In the genomic region with DNA sequence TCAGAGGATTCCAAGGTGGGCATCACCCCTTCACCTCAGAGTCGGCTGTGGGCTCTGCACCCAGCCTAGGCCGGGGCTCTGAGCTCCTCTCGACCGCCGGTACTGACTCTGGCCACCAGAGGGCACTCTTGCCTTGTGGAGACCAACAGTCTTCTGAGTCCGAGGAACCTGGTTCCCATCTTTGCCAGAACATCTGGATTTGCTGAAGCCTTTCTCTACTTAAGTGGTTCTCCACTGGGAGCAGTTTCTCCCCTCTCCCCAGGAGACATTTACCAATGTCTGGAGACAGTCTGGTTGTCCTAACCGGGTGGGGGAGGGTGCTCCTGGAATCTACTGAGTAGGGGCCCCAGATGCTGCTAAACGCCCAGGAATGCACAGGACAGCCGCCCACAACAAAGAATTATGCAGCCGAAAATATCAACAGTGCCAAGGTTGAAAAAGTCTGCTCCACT, we compare ENCODE assay signal across 8 cellular contexts. TPM values are rescaled to one million over a fixed set of nuclear protein-coding genes. Genes with fewer than 3 reads are reported as not detected.
DNase-seq lines count a peak whose midpoint lies in the region; ATAC-seq and TF ChIP-seq lines count a peak whose summit lies in the region.

No MANE protein-coding gene starts in this region.

- peaks cover 2 to 8% (median 3%) of the 10 kb centered on the region in 5 donors for H3K27me3 Mint-ChIP-seq in naive thymus-derived CD8-positive, alpha-beta T cell

- H3K4me3 Mint-ChIP-seq in naive thymus-derived CD8-positive, alpha-beta T cell = no peak overlapping the region

- H3K14ac ChIP-seq in IMR-90 (replicated peaks; ENCODE audit: low read depth, low read length) = no peak overlapping the region

- H3K9me1 ChIP-seq in IMR-90 (ENCODE audit: insufficient read depth, low read length) = no peaks in the 10 kb centered on the region

- BruUV-seq in IMR-90 (replicated peaks; lab: Mats Ljungman, UMichigan) = no TSS peak
- no TSS peak for BruUV-seq in Panc1 (replicated peaks; lab: Mats Ljungman, UMichigan)

- H3K36me3 ChIP-seq in IMR-90 (ENCODE audit: control insufficient read depth, insufficient read depth, low read length) = no peaks in the 10 kb centered on the region
- no peaks in the 10 kb centered on the region for H3K36me3 ChIP-seq in Panc1 (ENCODE audit: control insufficient read depth, insufficient read depth, low read length)
- no peaks in the 10 kb centered on the region for H3K36me3 ChIP-seq in esophagus squamous epithelium

- H3K9me3 Mint-ChIP-seq in naive thymus-derived CD8-positive, alpha-beta T cell = no peaks in the 10 kb centered on the region

- POLR2A ChIA-PET in IMR-90 (lab: Charles Lee; ENCODE audit: unreplicated experiment) (interaction anchor here (1.0 kb wide), 1 partner anchor 15 kb away, joined by 4 read pairs; no protein-coding TSS in a partner anchor), Panc1 (lab: Charles Lee) (no interaction called here)
- POLR2A ChIA-PET in naive thymus-derived CD8-positive, alpha-beta T cell (lab: Charles Lee) = interaction anchor here (0.6 to 2.4 kb wide), 2 partner anchors 49 to 66 kb away, joined by 3 to 22 read pairs; no protein-coding TSS in a partner anchor

- TF ChIP-seq CTCF in IMR-90 (conservative IDR thresholded peaks at IDR 0.05; ENCODE audit: low read depth, low read length) (peak; percentile 95), Panc1 (IDR thresholded peaks at IDR 0.05) (peak; percentile 94), esophagus squamous epithelium (IDR thresholded peaks at IDR 0.05) (peak; percentile 66 to 98 (median 94))

- intact Hi-C loops in IMR-90 (cut with micrococcal nuclease) = loop anchor here (1.0 to 10.0 kb wide), 4 partner anchors 47 to 399 kb away; a partner anchor contains a TSS
- intact Hi-C loops in Panc1 (cut with micrococcal nuclease; ENCODE audit: unreplicated experiment) = loop anchor here (1.0 kb wide), 2 partner anchors 46 to 66 kb away; no protein-coding TSS in a partner anchor
- intact Hi-C loops in esophagus squamous epithelium (cut with DNase I) = loop anchor here (2.0 kb wide), 1 partner anchor 67 kb away; no protein-coding TSS in a partner anchor

- peak overlapping the region in 2 of 10 donors; percentile 71 to 72 for H3K27ac Mint-ChIP-seq in naive thymus-derived CD8-positive, alpha-beta T cell

- no peak overlapping the region for H3K18ac ChIP-seq in IMR-90 (ENCODE audit: low read depth, low read length)

- CTCF ChIA-PET in IMR-90 (lab: Yijun Ruan, JAX) = interaction anchor here (0.5 to 4.7 kb wide), 16 partner anchors 9 to 75 kb away, joined by 3 to 88 read pairs (median 4); a partner anchor contains a TSS
- CTCF ChIA-PET in Panc1 (lab: Charles Lee) = interaction anchor here (0.5 to 2.6 kb wide), 19 partner anchors 10 to 922 kb away, joined by 3 to 85 read pairs (median 4); a partner anchor contains a TSS

- H4K91ac ChIP-seq in IMR-90 (ENCODE audit: insufficient read depth, low read depth, low read length) = no peak overlapping the region

- no peak overlapping the region for H4K5ac ChIP-seq in IMR-90 (ENCODE audit: low read depth, low read length)

- ATAC-seq in IMR-90 (ENCODE audit: low read depth) (peak; percentile 93), Panc1 (peak; percentile 96), GM18502 (IDR thresholded peaks at IDR 0.05; ENCODE audit: poor library complexity, unreplicated experiment) (no peak)
- ATAC-seq in naive thymus-derived CD8-positive, alpha-beta T cell = peak; percentile 84 to 93

- H3K9me3 ChIP-seq in IMR-90 (ENCODE audit: control insufficient read depth, insufficient read depth, low read length) = no peaks in the 10 kb centered on the region
- no peaks in the 10 kb centered on the region for H3K9me3 ChIP-seq in Panc1 (ENCODE audit: control insufficient read depth, insufficient read depth, low read depth, low read length)
- no peaks in the 10 kb centered on the region for H3K9me3 ChIP-seq in esophagus squamous epithelium

- H3K4ac ChIP-seq in IMR-90 (ENCODE audit: low read depth, low read length) = no peak overlapping the region

- no peak overlapping the region for H2AK5ac ChIP-seq in IMR-90 (ENCODE audit: low read depth, low read length)

- H3K4me1 Mint-ChIP-seq in naive thymus-derived CD8-positive, alpha-beta T cell = peaks cover 0 to 3% (median 1%) of the 10 kb centered on the region in 4 donors

- no peak overlapping the region; a peak in 1 of 4 replicates for H4K8ac ChIP-seq in IMR-90 (ENCODE audit: low read depth in 2 of 2, low read length in 2 of 2)

- H2BK15ac ChIP-seq in IMR-90 (ENCODE audit: low read depth, low read length) = no peak overlapping the region

- TF ChIP-seq RAD21 in IMR-90 (IDR thresholded peaks at IDR 0.05; ENCODE audit: low read length) = peak; percentile 97

- no peaks in the 10 kb centered on the region for H3K79me1 ChIP-seq in IMR-90 (ENCODE audit: low read depth in 1 of 2, low read length in 2 of 2)

- in situ Hi-C loops in IMR-90 (cut with MboI; ENCODE audit: low sequenced_read_pairs) = loop anchor here (5.0 kb wide), 1 partner anchor 62 kb away; no protein-coding TSS in a partner anchor
- in situ Hi-C loops in Panc1 (cut with HindIII; ENCODE audit: low pct_unique_long_range_greater_than_20kb, low sequenced_read_pairs) = no loop called here

- no peaks in the 10 kb centered on the region for H4K20me1 ChIP-seq in IMR-90 (ENCODE audit: insufficient read depth, low read length)

- H2BK120ac ChIP-seq in IMR-90 (ENCODE audit: low read depth, low read length) = no peak overlapping the region

- H3K27me3 ChIP-seq in IMR-90 (ENCODE audit: control insufficient read depth, insufficient read depth, low read length) (no peaks in the 10 kb centered on the region), Panc1 (ENCODE audit: control insufficient read depth, insufficient read depth, low read length) (no peaks in the 10 kb centered on the region), esophagus squamous epithelium (no peaks in the 10 kb centered on the region)

- no CpG with 5 or more reads among the region's 10 CpGs for WGBS in IMR-90 (ENCODE audit: extremely low coverage in 2 of 2, insufficient read length in 1 of 2), 2 experiments
- 2 to 9% methylated on average over 6 to 9 of the region's 10 CpGs for WGBS in esophagus squamous epithelium, 2 donors

- H3K4me1 ChIP-seq in IMR-90 (ENCODE audit: control insufficient read depth, insufficient read depth, low read length) (no peaks in the 10 kb centered on the region; the same call in 1 of the 2 replicates), Panc1 (ENCODE audit: control insufficient read depth, insufficient read depth, low read length) (no peaks in the 10 kb centered on the region), esophagus squamous epithelium (peaks cover 0 to 15% (median 3%) of the 10 kb centered on the region in 3 donors)

- no peaks in the 10 kb centered on the region for H3K36me3 Mint-ChIP-seq in naive thymus-derived CD8-positive, alpha-beta T cell

- peak overlapping the region; percentile 78 for H2AFZ ChIP-seq in IMR-90 (replicated peaks; ENCODE audit: low read length, poor library complexity)

- H3K27ac ChIP-seq in IMR-90 (ENCODE audit: insufficient read depth, low read length) = no peak overlapping the region
- no peak overlapping the region for H3K27ac ChIP-seq in Panc1 (ENCODE audit: low read length)
- H3K27ac ChIP-seq in esophagus squamous epithelium = no peak overlapping the region

- 0 out of 2 replicates have a peak, but pooled peaks have one; percentile 46 for TF ChIP-seq POLR2A in IMR-90 (IDR thresholded peaks at IDR 0.05; ENCODE audit: low read depth, low read length)
- no peak for TF ChIP-seq POLR2A in esophagus squamous epithelium (IDR thresholded peaks at IDR 0.05)

- no peak overlapping the region for H3K23ac ChIP-seq in IMR-90 (ENCODE audit: low read depth, low read length)

- H2AK9ac ChIP-seq in IMR-90 (replicated peaks; ENCODE audit: low read depth, low read length, poor library complexity) = no peak overlapping the region

- H3K4me2 ChIP-seq in IMR-90 (ENCODE audit: low read depth, low read length) = peak overlapping the region; percentile 5; the same call in 1 of the 2 replicates

- H3K9ac ChIP-seq in IMR-90 (ENCODE audit: low read depth, low read length) = no peak overlapping the region

- DNase-seq in DMS153 treated with DMSO at 0.1 percent for 48 hours (lab: John Stamatoyannopoulos, UW; ENCODE audit: unreplicated experiment) (peak; percentile 72), IMR-90 (peak; percentile 87), Panc1 (ENCODE audit: low read depth, low spot score) (peak; percentile 55), esophagus squamous epithelium (lab: John Stamatoyannopoulos, UW) (no peak)
- DNase-seq in activated T-cell treated with anti-CD3 and anti-CD28 coated beads, Interleukin-2, amount 50 U/mL, for 1 hour = peak; percentile 88
- peak; percentile 70 to 92 (median 83) for DNase-seq in naive thymus-derived CD8-positive, alpha-beta T cell
- peak; percentile 65 to 76 for DNase-seq in stimulated activated CD8-positive, alpha-beta memory T cell treated with anti-CD3 and anti-CD28 coated beads, Interleukin-7, amount 100 ng/mL, for 4 hours (ENCODE audit: low read depth in 2 of 2)

- dilution Hi-C loops in IMR-90 (cut with HindIII; ENCODE audit: low sequenced_read_pairs, unreplicated experiment) = no loop called here

- no peak overlapping the region for H2BK5ac ChIP-seq in IMR-90 (ENCODE audit: low read depth, low read length, poor library complexity, severe bottlenecking)

- H3K4me3 ChIP-seq in IMR-90 (ENCODE audit: insufficient read depth, low read depth, low read length) = no peak overlapping the region
- H3K4me3 ChIP-seq in Panc1 (ENCODE audit: low read depth in 2 of 2, low read length in 2 of 2) = no peak overlapping the region
- no peak overlapping the region for H3K4me3 ChIP-seq in esophagus squamous epithelium

- H3K56ac ChIP-seq in IMR-90 (ENCODE audit: extremely low read depth, insufficient read depth, low read length) = no peak overlapping the region

- no peak overlapping the region for H2BK20ac ChIP-seq in IMR-90 (ENCODE audit: low read depth, low read length)

RNA-seq across cellular contexts. Expression of a gene that starts 9.4 kb away (rescaled TPM):
- total RNA-seq in IMR-90 (2012; rRNA removed) = not detected in 2 replicates
- not detected in 2 replicates for polyA plus RNA-seq in IMR-90 (2012; rRNA removed)
- not detected in 2 replicates for polyA plus RNA-seq in IMR-90 (2012; cell fraction: cytosol; rRNA removed)
- 0.03 and 0.10 TPM in 2 replicates for polyA plus RNA-seq in IMR-90 (2012; cell fraction: nucleus; rRNA removed; ENCODE audit: low replicate concordance)
- not detected for total RNA-seq in Panc1 (2021; ENCODE audit: unreplicated experiment)
- not detected for polyA plus RNA-seq in Panc1 (2012; ENCODE audit: insufficient read length)
- total RNA-seq in esophagus squamous epithelium = not detected
- not detected for total RNA-seq in naive thymus-derived CD8-positive, alpha-beta T cell
- not detected for polyA plus RNA-seq in naive thymus-derived CD8-positive, alpha-beta T cell

RNA-seq across cellular contexts. Expression of a gene that starts 44.7 kb away (rescaled TPM):
- total RNA-seq in IMR-90 (2012; rRNA removed) (15.3 and 16.8 TPM in 2 replicates), Panc1 (2021; ENCODE audit: unreplicated experiment) (55.5 TPM), esophagus squamous epithelium (10 to 100 TPM; 15.5 to 24.2 (median 19.4) TPM)
- 17.2 and 18.5 TPM in 2 replicates for polyA plus RNA-seq in IMR-90 (2012; rRNA removed)
- 8.5 and 14.8 TPM in 2 replicates for polyA plus RNA-seq in IMR-90 (2012; cell fraction: cytosol; rRNA removed)
- polyA plus RNA-seq in IMR-90 (2012; cell fraction: nucleus; rRNA removed; ENCODE audit: low replicate concordance) = 36.4 and 51.9 TPM in 2 replicates
- 44.3 TPM for polyA plus RNA-seq in Panc1 (2012; ENCODE audit: insufficient read length)
- total RNA-seq in naive thymus-derived CD8-positive, alpha-beta T cell = 10 to 100 TPM; 34.8 to 35.3 TPM
- polyA plus RNA-seq in naive thymus-derived CD8-positive, alpha-beta T cell = 10 to 100 TPM in 1 of 3 donors, 1 to 10 TPM in 2; 4.5 to 15.8 (median 9.9) TPM

RNA-seq across cellular contexts. Expression of a gene that starts 48.0 kb away (rescaled TPM):
- total RNA-seq in IMR-90 (2012; rRNA removed) (14.7 and 21.1 TPM in 2 replicates), Panc1 (2021; ENCODE audit: unreplicated experiment) (22.2 TPM), esophagus squamous epithelium (10 to 100 TPM; 25.0 to 31.4 (median 27.3) TPM)
- polyA plus RNA-seq in IMR-90 (2012; rRNA removed) = 6.4 and 6.8 TPM in 2 replicates
- 2.9 and 4.0 TPM in 2 replicates for polyA plus RNA-seq in IMR-90 (2012; cell fraction: cytosol; rRNA removed)
- polyA plus RNA-seq in IMR-90 (2012; cell fraction: nucleus; rRNA removed; ENCODE audit: low replicate concordance) = 10.0 and 112 TPM in 2 replicates
- polyA plus RNA-seq in Panc1 (2012; ENCODE audit: insufficient read length) = 8.9 TPM
- 10 to 100 TPM; 26.6 to 29.8 TPM for total RNA-seq in naive thymus-derived CD8-positive, alpha-beta T cell
- 10 to 100 TPM in 1 of 3 donors, 1 to 10 TPM in 2; 3.5 to 16.4 (median 7.0) TPM for polyA plus RNA-seq in naive thymus-derived CD8-positive, alpha-beta T cell
